1 cellular context compared by ENCODE assay signal in the genomic region with DNA sequence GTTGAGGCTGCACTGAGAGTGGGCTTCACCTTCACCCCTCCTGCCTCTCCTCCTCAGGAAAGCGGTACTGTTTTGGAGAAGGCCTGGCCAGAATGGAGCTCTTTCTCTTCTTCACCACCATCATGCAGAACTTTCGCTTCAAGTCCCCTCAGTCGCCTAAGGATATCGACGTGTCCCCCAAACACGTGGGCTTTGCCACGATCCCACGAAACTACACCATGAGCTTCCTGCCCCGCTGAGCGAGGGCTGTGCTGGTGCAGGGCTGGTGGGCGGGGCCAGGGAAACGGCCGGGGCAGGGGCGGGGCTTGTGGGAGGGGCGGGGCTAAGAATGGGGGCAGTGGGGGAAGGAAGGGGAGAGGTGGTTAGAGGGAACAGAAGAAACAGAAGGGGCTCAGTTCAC.
TF ChIP-seq lines count a peak whose summit lies in the region.

No MANE protein-coding gene starts in this region.

TF ChIP-seq in K562, 482 proteins besides CTCF, POLR2A, EP300 and RAD21 (continued from another document):
- TF ChIP-seq, protein P1, sequence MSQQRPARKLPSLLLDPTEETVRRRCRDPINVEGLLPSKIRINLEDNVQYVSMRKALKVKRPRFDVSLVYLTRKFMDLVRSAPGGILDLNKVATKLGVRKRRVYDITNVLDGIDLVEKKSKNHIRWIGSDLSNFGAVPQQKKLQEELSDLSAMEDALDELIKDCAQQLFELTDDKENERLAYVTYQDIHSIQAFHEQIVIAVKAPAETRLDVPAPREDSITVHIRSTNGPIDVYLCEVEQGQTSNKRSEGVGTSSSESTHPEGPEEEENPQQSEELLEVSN (IDR thresholded peaks at IDR 0.05; ENCODE audit: borderline replicate concordance in 1 of 2, extremely low read depth in 1 of 2, insufficient read depth in 1 of 2, insufficient read length in 1 of 2, low read depth in 1 of 2, low read length in 1 of 2, poor library complexity in 1 of 2, severe bottlenecking in 1 of 2), result peak; percentile 31 to 73
- peak; percentile 83 for TF ChIP-seq L3MBTL2 (IDR thresholded peaks at IDR 0.05)
- TF ChIP-seq STAT5A (IDR thresholded peaks at IDR 0.05; ENCODE audit: borderline replicate concordance, low read length), result no peak
- TF ChIP-seq, protein P2, sequence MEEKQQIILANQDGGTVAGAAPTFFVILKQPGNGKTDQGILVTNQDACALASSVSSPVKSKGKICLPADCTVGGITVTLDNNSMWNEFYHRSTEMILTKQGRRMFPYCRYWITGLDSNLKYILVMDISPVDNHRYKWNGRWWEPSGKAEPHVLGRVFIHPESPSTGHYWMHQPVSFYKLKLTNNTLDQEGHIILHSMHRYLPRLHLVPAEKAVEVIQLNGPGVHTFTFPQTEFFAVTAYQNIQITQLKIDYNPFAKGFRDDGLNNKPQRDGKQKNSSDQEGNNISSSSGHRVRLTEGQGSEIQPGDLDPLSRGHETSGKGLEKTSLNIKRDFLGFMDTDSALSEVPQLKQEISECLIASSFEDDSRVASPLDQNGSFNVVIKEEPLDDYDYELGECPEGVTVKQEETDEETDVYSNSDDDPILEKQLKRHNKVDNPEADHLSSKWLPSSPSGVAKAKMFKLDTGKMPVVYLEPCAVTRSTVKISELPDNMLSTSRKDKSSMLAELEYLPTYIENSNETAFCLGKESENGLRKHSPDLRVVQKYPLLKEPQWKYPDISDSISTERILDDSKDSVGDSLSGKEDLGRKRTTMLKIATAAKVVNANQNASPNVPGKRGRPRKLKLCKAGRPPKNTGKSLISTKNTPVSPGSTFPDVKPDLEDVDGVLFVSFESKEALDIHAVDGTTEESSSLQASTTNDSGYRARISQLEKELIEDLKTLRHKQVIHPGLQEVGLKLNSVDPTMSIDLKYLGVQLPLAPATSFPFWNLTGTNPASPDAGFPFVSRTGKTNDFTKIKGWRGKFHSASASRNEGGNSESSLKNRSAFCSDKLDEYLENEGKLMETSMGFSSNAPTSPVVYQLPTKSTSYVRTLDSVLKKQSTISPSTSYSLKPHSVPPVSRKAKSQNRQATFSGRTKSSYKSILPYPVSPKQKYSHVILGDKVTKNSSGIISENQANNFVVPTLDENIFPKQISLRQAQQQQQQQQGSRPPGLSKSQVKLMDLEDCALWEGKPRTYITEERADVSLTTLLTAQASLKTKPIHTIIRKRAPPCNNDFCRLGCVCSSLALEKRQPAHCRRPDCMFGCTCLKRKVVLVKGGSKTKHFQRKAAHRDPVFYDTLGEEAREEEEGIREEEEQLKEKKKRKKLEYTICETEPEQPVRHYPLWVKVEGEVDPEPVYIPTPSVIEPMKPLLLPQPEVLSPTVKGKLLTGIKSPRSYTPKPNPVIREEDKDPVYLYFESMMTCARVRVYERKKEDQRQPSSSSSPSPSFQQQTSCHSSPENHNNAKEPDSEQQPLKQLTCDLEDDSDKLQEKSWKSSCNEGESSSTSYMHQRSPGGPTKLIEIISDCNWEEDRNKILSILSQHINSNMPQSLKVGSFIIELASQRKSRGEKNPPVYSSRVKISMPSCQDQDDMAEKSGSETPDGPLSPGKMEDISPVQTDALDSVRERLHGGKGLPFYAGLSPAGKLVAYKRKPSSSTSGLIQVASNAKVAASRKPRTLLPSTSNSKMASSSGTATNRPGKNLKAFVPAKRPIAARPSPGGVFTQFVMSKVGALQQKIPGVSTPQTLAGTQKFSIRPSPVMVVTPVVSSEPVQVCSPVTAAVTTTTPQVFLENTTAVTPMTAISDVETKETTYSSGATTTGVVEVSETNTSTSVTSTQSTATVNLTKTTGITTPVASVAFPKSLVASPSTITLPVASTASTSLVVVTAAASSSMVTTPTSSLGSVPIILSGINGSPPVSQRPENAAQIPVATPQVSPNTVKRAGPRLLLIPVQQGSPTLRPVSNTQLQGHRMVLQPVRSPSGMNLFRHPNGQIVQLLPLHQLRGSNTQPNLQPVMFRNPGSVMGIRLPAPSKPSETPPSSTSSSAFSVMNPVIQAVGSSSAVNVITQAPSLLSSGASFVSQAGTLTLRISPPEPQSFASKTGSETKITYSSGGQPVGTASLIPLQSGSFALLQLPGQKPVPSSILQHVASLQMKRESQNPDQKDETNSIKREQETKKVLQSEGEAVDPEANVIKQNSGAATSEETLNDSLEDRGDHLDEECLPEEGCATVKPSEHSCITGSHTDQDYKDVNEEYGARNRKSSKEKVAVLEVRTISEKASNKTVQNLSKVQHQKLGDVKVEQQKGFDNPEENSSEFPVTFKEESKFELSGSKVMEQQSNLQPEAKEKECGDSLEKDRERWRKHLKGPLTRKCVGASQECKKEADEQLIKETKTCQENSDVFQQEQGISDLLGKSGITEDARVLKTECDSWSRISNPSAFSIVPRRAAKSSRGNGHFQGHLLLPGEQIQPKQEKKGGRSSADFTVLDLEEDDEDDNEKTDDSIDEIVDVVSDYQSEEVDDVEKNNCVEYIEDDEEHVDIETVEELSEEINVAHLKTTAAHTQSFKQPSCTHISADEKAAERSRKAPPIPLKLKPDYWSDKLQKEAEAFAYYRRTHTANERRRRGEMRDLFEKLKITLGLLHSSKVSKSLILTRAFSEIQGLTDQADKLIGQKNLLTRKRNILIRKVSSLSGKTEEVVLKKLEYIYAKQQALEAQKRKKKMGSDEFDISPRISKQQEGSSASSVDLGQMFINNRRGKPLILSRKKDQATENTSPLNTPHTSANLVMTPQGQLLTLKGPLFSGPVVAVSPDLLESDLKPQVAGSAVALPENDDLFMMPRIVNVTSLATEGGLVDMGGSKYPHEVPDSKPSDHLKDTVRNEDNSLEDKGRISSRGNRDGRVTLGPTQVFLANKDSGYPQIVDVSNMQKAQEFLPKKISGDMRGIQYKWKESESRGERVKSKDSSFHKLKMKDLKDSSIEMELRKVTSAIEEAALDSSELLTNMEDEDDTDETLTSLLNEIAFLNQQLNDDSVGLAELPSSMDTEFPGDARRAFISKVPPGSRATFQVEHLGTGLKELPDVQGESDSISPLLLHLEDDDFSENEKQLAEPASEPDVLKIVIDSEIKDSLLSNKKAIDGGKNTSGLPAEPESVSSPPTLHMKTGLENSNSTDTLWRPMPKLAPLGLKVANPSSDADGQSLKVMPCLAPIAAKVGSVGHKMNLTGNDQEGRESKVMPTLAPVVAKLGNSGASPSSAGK (IDR thresholded peaks at IDR 0.05), result peak; percentile 88
- TF ChIP-seq STAT5B (CRISPR knock-in tag; IDR thresholded peaks at IDR 0.05), result no peak
